20 cellular contexts compared by ENCODE assay signal in the genomic region with DNA sequence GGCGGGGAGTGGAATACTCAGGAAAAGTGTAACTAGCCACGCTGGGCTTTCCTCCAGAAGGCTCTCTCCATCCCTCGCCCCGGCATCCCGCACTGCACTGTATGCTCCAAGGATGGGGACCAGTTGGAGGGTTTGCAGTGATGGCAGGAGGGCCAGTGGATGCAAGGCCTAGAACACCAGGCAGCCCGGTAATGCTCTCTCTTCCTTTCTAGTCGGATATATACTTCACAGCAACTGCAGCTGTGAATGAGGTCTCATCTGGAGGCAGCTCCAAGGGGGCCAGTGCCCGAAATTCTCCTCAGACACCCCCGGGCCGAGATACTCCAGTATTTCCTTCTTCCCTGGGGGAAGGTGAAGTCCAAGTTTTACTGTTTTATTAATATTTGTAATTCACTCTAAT. TPM values are rescaled to one million over a fixed set of nuclear protein-coding genes. Genes with fewer than 3 reads are reported as not detected.
DNase-seq lines count a peak whose midpoint lies in the region; ATAC-seq and TF ChIP-seq lines count a peak whose summit lies in the region.
"Had no signal": no experiment of that assay in that cellular context is flagged by ENCODE, and none has a peak within 500 bp of the region (broad histone marks: within the 10 kb centered on the region; RNA-seq: fewer than 3 reads in every experiment).

No MANE protein-coding gene starts in this region.

- no peak overlapping the region for H3K9ac ChIP-seq in BLaER1 treated with 17β-estradiol and CSF1 and Interleukin-3, amounts not matched to agents 10 nM and 100 nM
- H3K9ac ChIP-seq in KMS-11 = no peak overlapping the region
- no peak overlapping the region for H3K9ac ChIP-seq in endodermal cell (ENCODE audit: extremely low read depth, low read length, poor library complexity, severe bottlenecking)
- H3K9ac ChIP-seq: GM23248 had no signal

- no peak for DNase-seq in endodermal cell
- no peak for DNase-seq in upper lobe of right lung
- no peak for DNase-seq in T-helper 9 cell
- DNase-seq in NCI-H510A treated with DMSO at 0.1 percent for 48 hours (lab: John Stamatoyannopoulos, UW) = no peak
- DNase-seq: DMS153, DND-41, GM23248, H7, KBM-7, MM.1S, NCI-H1048, NCI-H1694 treated with DMSO at 0.1 percent for 48 hours, NCI-H2081, NCI-H2227 treated with DMSO at 0.1 percent for 48 hours, NCI-H69, SHP77 treated with DMSO at 0.1 percent for 48 hours had no signal

- TF ChIP-seq CTCF in KMS-11 (conservative IDR thresholded peaks at IDR 0.05; ENCODE audit: low read depth, low read length) = no peak
- TF ChIP-seq CTCF in endodermal cell (conservative IDR thresholded peaks at IDR 0.05) = no peak
- TF ChIP-seq CTCF in upper lobe of right lung (IDR thresholded peaks at IDR 0.05) = no peak

- peaks cover 0 to 35% (median 4%) of the 10 kb centered on the region in 11 experiments; a peak in 11 of 22 replicates for H4K20me1 ChIP-seq in BLaER1 treated with 17β-estradiol and CSF1 and Interleukin-3, amounts not matched to agents 10 nM and 100 nM
- H4K20me1 ChIP-seq in KMS-11 (ENCODE audit: insufficient read depth) = no peaks in the 10 kb centered on the region

- peaks cover 4% of the 10 kb centered on the region for H3K4me1 Mint-ChIP-seq in endodermal cell

- peaks cover 17 to 50% (median 40%) of the 10 kb centered on the region in 10 experiments for H3K4me1 ChIP-seq in BLaER1 treated with 17β-estradiol and CSF1 and Interleukin-3, amounts not matched to agents 10 nM and 100 nM
- H3K4me1 ChIP-seq in KMS-11 (ENCODE audit: low read depth, poor library complexity, severe bottlenecking) (peaks cover 87% of the 10 kb centered on the region), endodermal cell (ENCODE audit: control insufficient read depth, insufficient read depth, low read length) (no peaks in the 10 kb centered on the region), upper lobe of right lung (no peaks in the 10 kb centered on the region)

- H2AFZ ChIP-seq in KMS-11 (ENCODE audit: low read depth) = no peak overlapping the region
- H2AFZ ChIP-seq: GM23248 had no signal

- no peaks in the 10 kb centered on the region for H3K9me3 ChIP-seq in BLaER1 treated with 17β-estradiol and CSF1 and Interleukin-3, amounts not matched to agents 10 nM and 100 nM (replicated peaks in 1 of 11)
- H3K9me3 ChIP-seq in endodermal cell (ENCODE audit: control insufficient read depth, low read length) (no peaks in the 10 kb centered on the region), upper lobe of right lung (no peaks in the 10 kb centered on the region)

- no peaks in the 10 kb centered on the region for H3K36me3 Mint-ChIP-seq in endodermal cell (ENCODE audit: low read depth)

- H3K4me3 Mint-ChIP-seq in endodermal cell = no peak overlapping the region
- H3K4me3 Mint-ChIP-seq: B cell had no signal

- H3K27ac ChIP-seq in BLaER1 treated with 17β-estradiol and CSF1 and Interleukin-3, amounts not matched to agents 10 nM and 100 nM = peak overlapping the region in 1 of 11 experiments; percentile 71; a peak in 2 of 22 replicates
- H3K27ac ChIP-seq in KMS-11 (peak overlapping the region; percentile 100; the same call in 1 of the 2 replicates), endodermal cell (ENCODE audit: low read depth, low read length) (peak overlapping the region; percentile 16), upper lobe of right lung (no peak overlapping the region)
- H3K27ac ChIP-seq: GM23248 had no signal

- no peak overlapping the region for H3K4me3 ChIP-seq in BLaER1 treated with 17β-estradiol and CSF1 and Interleukin-3, amounts not matched to agents 10 nM and 100 nM
- H3K4me3 ChIP-seq in KMS-11 (IDR thresholded peaks at IDR 0.05; ENCODE audit: insufficient read depth, low read depth, low read length) (no peak overlapping the region), endodermal cell (ENCODE audit: low read length) (no peak overlapping the region), upper lobe of right lung (no peak overlapping the region)
- H3K4me3 ChIP-seq: GM23248 had no signal

- no peaks in the 10 kb centered on the region for H3K9me3 Mint-ChIP-seq in endodermal cell

- WGBS in endodermal cell (ENCODE audit: insufficient coverage in 1 of 2, insufficient read length in 1 of 2), 2 experiments = 90 to 91% methylated on average over 2 to 10 of the region's 10 CpGs

- intact Hi-C loops in upper lobe of right lung (cut with DNase I) = no loop called here

- ATAC-seq in upper lobe of right lung = peak; percentile 25
- no peak for ATAC-seq in GM18909 (IDR thresholded peaks at IDR 0.05; ENCODE audit: poor library complexity, unreplicated experiment)

- peaks cover 36 to 80% (median 65%) of the 10 kb centered on the region in 11 experiments for H3K27me3 ChIP-seq in BLaER1 treated with 17β-estradiol and CSF1 and Interleukin-3, amounts not matched to agents 10 nM and 100 nM
- H3K27me3 ChIP-seq in KMS-11 (ENCODE audit: insufficient read depth, low read depth) = no peaks in the 10 kb centered on the region
- no peaks in the 10 kb centered on the region for H3K27me3 ChIP-seq in endodermal cell (ENCODE audit: control insufficient read depth, insufficient read depth, low read length, poor library complexity, severe bottlenecking)
- no peaks in the 10 kb centered on the region for H3K27me3 ChIP-seq in upper lobe of right lung

- H3K36me3 ChIP-seq in BLaER1 treated with 17β-estradiol and CSF1 and Interleukin-3, amounts not matched to agents 10 nM and 100 nM = no peaks in the 10 kb centered on the region
- H3K36me3 ChIP-seq in KMS-11 (ENCODE audit: insufficient read depth) = no peaks in the 10 kb centered on the region
- no peaks in the 10 kb centered on the region for H3K36me3 ChIP-seq in endodermal cell (ENCODE audit: control insufficient read depth, insufficient read depth, low read length)
- H3K36me3 ChIP-seq in upper lobe of right lung = no peaks in the 10 kb centered on the region

- no peaks in the 10 kb centered on the region for H3K79me2 ChIP-seq in KMS-11 (ENCODE audit: insufficient read depth, low read depth)

- peak overlapping the region in 7 of 11 experiments; percentile 20 to 85 (median 67); a peak in 10 of 22 replicates for H3K4me2 ChIP-seq in BLaER1 treated with 17β-estradiol and CSF1 and Interleukin-3, amounts not matched to agents 10 nM and 100 nM
- peak overlapping the region; percentile 71; the same call in 1 of the 2 replicates for H3K4me2 ChIP-seq in KMS-11

- no peak overlapping the region for H3K27ac Mint-ChIP-seq in endodermal cell
- H3K27ac Mint-ChIP-seq: B cell had no signal

- H3K27me3 Mint-ChIP-seq in endodermal cell (ENCODE audit: insufficient read depth) = peaks cover 10% of the 10 kb centered on the region

RNA-seq across cellular contexts. Expression of gene SLC2A8, which starts 10.0 kb away (rescaled TPM):
- total RNA-seq in endodermal cell (10 to 100 TPM; 33.6 to 40.3 TPM), upper lobe of right lung (21.8 TPM)
- polyA plus RNA-seq in endodermal cell (2013, experiment 1 of 2) = 21.9 TPM
- polyA plus RNA-seq in endodermal cell (2013, experiment 2 of 2) = 22.1 TPM

RNA-seq across cellular contexts. Expression of gene ZNF79, which starts 37.2 kb away (rescaled TPM):
- total RNA-seq in endodermal cell = 1 to 10 TPM; 7.4 to 9.1 TPM
- polyA plus RNA-seq in endodermal cell (2013, experiment 1 of 2) = 8.0 TPM
- 7.7 TPM for polyA plus RNA-seq in endodermal cell (2013, experiment 2 of 2)
- 8.3 TPM for total RNA-seq in upper lobe of right lung
